9 cellular contexts compared by ENCODE assay signal in the genomic region with DNA sequence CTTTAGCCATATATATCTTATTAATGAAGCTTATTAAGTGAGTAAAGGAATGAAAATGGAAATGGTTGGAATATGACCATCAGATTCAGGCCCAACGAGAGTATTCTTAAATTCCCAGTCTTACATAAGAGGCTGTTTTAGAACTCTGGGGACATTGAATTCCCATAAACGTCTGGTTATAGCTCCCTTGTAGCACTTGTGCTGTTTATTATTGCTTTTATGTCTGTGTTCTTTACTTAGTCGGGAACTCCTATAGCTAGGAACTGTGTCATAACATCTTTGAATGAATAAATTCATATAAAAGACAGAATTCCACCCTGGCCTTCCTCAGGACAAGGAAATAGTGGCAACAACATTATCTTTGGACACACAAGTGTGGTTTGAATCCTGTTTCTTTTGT. TPM values are rescaled to one million over a fixed set of nuclear protein-coding genes. Genes with fewer than 3 reads are reported as not detected.
"Had no signal": no experiment of that assay in that cellular context is flagged by ENCODE, and none has a peak within 500 bp of the region (broad histone marks: within the 10 kb centered on the region; RNA-seq: fewer than 3 reads in every experiment).

No MANE protein-coding gene starts in this region.

- H3K4me3 ChIP-seq: GM23248, GM23338, HAP-1 had no signal

- H3K9me3 ChIP-seq: HAP-1 had no signal

- H3K27ac ChIP-seq: GM23248 had no signal

- DNase-seq: GM23248, GOT3, H7, H9, HCEC 1CT, HFFc6 had no signal

- ATAC-seq: GM23338, HCT116 had no signal

- H3K4me1 ChIP-seq: HAP-1 had no signal

- H3K36me3 ChIP-seq: HAP-1 had no signal

RNA-seq across cellular contexts. Expression of a gene that starts 58.4 kb away (rescaled TPM):
- total RNA-seq: GM23248, HFFc6 had no signal
